ENCODE assay signal across 8 cellular contexts in genomic region chr1:39691383-39692151, GRCh38. TPM values are rescaled to one million over a fixed set of nuclear protein-coding genes. Genes with fewer than 3 reads are reported as not detected.
DNase-seq lines count a peak whose midpoint lies in the region; ATAC-seq lines count a peak whose summit lies in the region.

TSS of gene HPCAL4 (minus strand) at chr1:39691433. CDS start at chr1:39684603, 6,830 bp downstream.

- DNase-seq in A172 (ENCODE audit: low spot score) (peak; percentile 71), NCI-H69 (lab: John Stamatoyannopoulos, UW) (peak; percentile 81), lung microvascular endothelial cell (ENCODE audit: low read depth in 2 of 2) (peak; percentile 59 to 61)
- DNase-seq in activated CD8-positive, alpha-beta memory T cell treated with anti-CD3 and anti-CD28 coated beads for 1 hour (ENCODE audit: extremely low read depth in 1 of 2, low read depth in 1 of 2) = peak; percentile 69 to 85
- DNase-seq in effector CD4-positive, alpha-beta T cell = peak; percentile 87
- peak; percentile 72 to 88 (median 74) for DNase-seq in stimulated activated CD4-positive, alpha-beta T cell treated with anti-CD3 and anti-CD28 coated beads, TNF-alpha, amount 100 ng/mL, for 24 hours (ENCODE audit: low read depth in 3 of 3)

- ATAC-seq in GM18907 (IDR thresholded peaks at IDR 0.05; ENCODE audit: unreplicated experiment) (peak; percentile 80), HG03457 (IDR thresholded peaks at IDR 0.05; ENCODE audit: unreplicated experiment) (peak; percentile 57)

RNA-seq across cellular contexts. Expression of gene HPCAL4, which starts in this region (rescaled TPM):
- 0.05 TPM in 1 of 2 replicates, not detected in the other for total RNA-seq in A172 (2014; rRNA removed; shearing (Covaris generic))
- total RNA-seq in lung microvascular endothelial cell = not detected in 2 replicates

Comparison
In these comparisons a context has a peak if more than half of its experiments do, and no peak if none do; other contexts are left out.
1. Peak in every context shown above with its lines: DNase-seq and ATAC-seq.
2. Peak in DNase-seq in A172; RNA of the gene not detected or under 1 TPM.
3. Peak in DNase-seq in lung microvascular endothelial cell; RNA of the gene not detected or under 1 TPM.